ENCODE assay signal across 1 cellular context in the genomic region with DNA sequence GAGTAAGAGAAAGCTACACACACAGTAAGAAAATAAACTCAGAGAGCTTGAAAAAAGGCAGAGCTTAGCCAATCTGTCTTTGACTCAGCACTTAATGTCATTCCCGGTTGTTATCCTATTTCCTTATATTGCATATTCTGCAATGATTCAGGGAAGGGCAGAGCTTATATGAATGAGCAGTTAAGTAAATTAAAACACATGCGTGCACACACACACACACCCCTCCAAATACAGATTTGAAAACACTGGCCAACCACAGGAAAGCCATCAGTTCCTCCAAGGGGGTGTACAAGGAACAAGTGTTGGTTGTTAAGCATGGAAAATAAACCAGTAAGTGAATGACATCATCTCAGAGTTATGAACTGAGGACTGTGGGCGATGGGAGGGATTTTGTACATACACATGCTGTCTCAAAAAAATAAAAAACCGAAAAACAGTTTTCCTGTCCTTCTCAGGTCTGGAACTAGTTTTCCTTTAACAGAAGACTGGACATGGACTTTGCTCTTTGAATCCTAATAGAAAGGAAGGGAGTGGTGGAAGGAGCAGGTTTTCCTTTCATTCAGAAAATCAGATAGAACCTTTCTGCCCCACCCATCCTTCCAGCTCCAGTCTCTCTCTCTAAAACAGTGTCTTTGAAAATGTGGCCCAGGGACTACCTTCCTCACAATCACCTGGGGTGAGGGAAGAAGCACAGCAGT.
TF ChIP-seq lines count a peak whose summit lies in the region.

No MANE protein-coding gene starts in this region.

TF ChIP-seq in HepG2, 621 proteins besides CTCF, POLR2A, EP300 and RAD21:
- TF ChIP-seq ATF7 (IDR thresholded peaks at IDR 0.05) (peak; percentile 74), ATF7 (CRISPR knock-in tag; IDR thresholded peaks at IDR 0.05) (no peak), SMAD1 (CRISPR knock-in tag; IDR thresholded peaks at IDR 0.05; ENCODE audit: borderline replicate concordance, low read depth) (no peak)
